20 cellular contexts compared by ENCODE assay signal in genomic region chr5:122608222-122608621, GRCh38.
"Had no signal": no experiment of that assay in that cellular context is flagged by ENCODE, and none has a peak within 500 bp of the region (broad histone marks: within the 10 kb centered on the region; RNA-seq: fewer than 3 reads in every experiment).

No MANE protein-coding gene starts in this region.

- H3K27me3 ChIP-seq: esophagus squamous epithelium, pancreas, right lobe of liver, thyroid gland had no signal

- H3K27ac Mint-ChIP-seq: immature natural killer cell; natural killer cell; stimulated activated naive CD8-positive, alpha-beta T cell treated with anti-CD3 and anti-CD28 coated beads, Interleukin-15, amount 100 ng/mL, for 72 hours; type B pancreatic cell had no signal

- H3K27me3 Mint-ChIP-seq: type B pancreatic cell had no signal

- H3K4me1 Mint-ChIP-seq: immature natural killer cell; natural killer cell; stimulated activated naive CD8-positive, alpha-beta T cell treated with anti-CD3 and anti-CD28 coated beads, Interleukin-15, amount 100 ng/mL, for 72 hours had no signal

- H3K4me3 ChIP-seq: esophagus squamous epithelium, lower lobe of right lung, pancreas, right lobe of liver, thyroid gland had no signal

- H3K27ac ChIP-seq: esophagus squamous epithelium, lower lobe of right lung, pancreas, right lobe of liver had no signal

- H3K4me1 ChIP-seq: esophagus squamous epithelium, lower lobe of right lung, pancreas, right lobe of liver had no signal

- ATAC-seq: left ventricle myocardium superior; lower lobe of right lung; natural killer cell; pancreas; right lobe of liver; stimulated activated naive CD8-positive, alpha-beta T cell treated with anti-CD3 and anti-CD28 coated beads, Interleukin-15, amount 100 ng/mL, for 72 hours had no signal

- H3K9me3 ChIP-seq: esophagus squamous epithelium, lower lobe of right lung, pancreas, thyroid gland had no signal

- H3K36me3 ChIP-seq: esophagus squamous epithelium, lower lobe of right lung, pancreas, right lobe of liver, thyroid gland had no signal

- DNase-seq: cortex of kidney; esophagus squamous epithelium; hypothalamus; immature natural killer cell; islet precursor cell; kidney glomerular epithelial cell; left ventricle myocardium superior; lower lobe of right lung; natural killer cell; occipital lobe; pancreas; right lobe of liver; small intestine; stimulated activated CD4-positive, alpha-beta T cell treated with anti-CD3 and anti-CD28 coated beads, Interleukin-15, amount 100 ng/mL, for 24 hours; stimulated activated CD4-positive, alpha-beta T cell treated with anti-CD3 and anti-CD28 coated beads, Interleukin-4, amount 100 ng/mL, for 1 hour; stimulated activated CD8-positive, alpha-beta memory T cell treated with anti-CD3 and anti-CD28 coated beads, Interleukin-4, amount 100 ng/mL, for 48 hours; stimulated activated naive CD4-positive, alpha-beta T cell; stimulated activated naive CD8-positive, alpha-beta T cell treated with anti-CD3 and anti-CD28 coated beads, Interleukin-15, amount 100 ng/mL, for 72 hours; thyroid gland had no signal

- H3K9me3 Mint-ChIP-seq: stimulated activated naive CD8-positive, alpha-beta T cell treated with anti-CD3 and anti-CD28 coated beads, Interleukin-15, amount 100 ng/mL, for 72 hours; type B pancreatic cell had no signal

- H3K4me3 Mint-ChIP-seq: immature natural killer cell; natural killer cell; stimulated activated naive CD8-positive, alpha-beta T cell treated with anti-CD3 and anti-CD28 coated beads, Interleukin-15, amount 100 ng/mL, for 72 hours; type B pancreatic cell had no signal

- H3K36me3 Mint-ChIP-seq: immature natural killer cell, natural killer cell, type B pancreatic cell had no signal
